ENCODE assay signal across 1 cellular context in the genomic region with DNA sequence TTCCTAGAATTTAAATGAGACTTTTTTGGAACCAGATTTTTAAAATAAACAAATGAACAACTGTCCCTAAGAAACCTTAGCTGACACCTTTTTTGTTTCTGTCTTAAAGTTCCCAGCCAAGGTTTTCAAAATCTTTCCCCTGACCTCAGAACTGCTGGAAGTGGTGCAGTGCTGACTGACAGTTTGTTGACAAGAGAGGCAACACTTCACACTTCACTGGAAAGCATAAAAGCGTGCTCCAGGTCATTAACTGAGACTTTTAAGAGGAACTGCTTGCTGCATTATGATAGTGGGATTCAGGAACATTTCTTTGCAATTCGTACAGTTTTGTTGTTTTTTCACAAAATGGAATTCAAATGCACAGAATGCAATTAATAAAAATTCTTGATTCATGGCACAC.
TF ChIP-seq lines count a peak whose summit lies in the region.

No MANE protein-coding gene starts in this region.

TF ChIP-seq in K562, 482 proteins besides CTCF, POLR2A, EP300 and RAD21 (continued from another document and continues in another):
- peak; percentile 63; the same call in 1 of the 2 replicates for TF ChIP-seq SPI1 (IDR thresholded peaks at IDR 0.05; ENCODE audit: borderline replicate concordance, low read depth, low read length)
- no peak for TF ChIP-seq MCM2 (IDR thresholded peaks at IDR 0.05; ENCODE audit: low read depth)
- no peak for TF ChIP-seq SNIP1 (IDR thresholded peaks at IDR 0.05; ENCODE audit: low read depth)
- TF ChIP-seq ZNF696 (CRISPR knock-in tag; conservative IDR thresholded peaks at IDR 0.05), result no peak
- no peak for TF ChIP-seq BRF1 (IDR thresholded peaks at IDR 0.05; ENCODE audit: borderline replicate concordance, extremely low read depth, insufficient read length)
- TF ChIP-seq TEAD4 (IDR thresholded peaks at IDR 0.05; ENCODE audit: low read length), result peak; percentile 12; the same call in 1 of the 2 replicates
- no peak for TF ChIP-seq TEAD4 (CRISPR knock-in tag; IDR thresholded peaks at IDR 0.05; ENCODE audit: borderline replicate concordance)
- no peak for TF ChIP-seq HDGF (IDR thresholded peaks at IDR 0.05)
- no peak for TF ChIP-seq ZNF717 (CRISPR knock-in tag; IDR thresholded peaks at IDR 0.05)
- no peak for TF ChIP-seq WHSC1 (IDR thresholded peaks at IDR 0.05; ENCODE audit: low read length)
- TF ChIP-seq ZNF174 (CRISPR knock-in tag; IDR thresholded peaks at IDR 0.05), result no peak
- TF ChIP-seq ARHGAP35 (IDR thresholded peaks at IDR 0.05; ENCODE audit: partially characterized antibody), result no peak
- TF ChIP-seq MAZ (CRISPR knock-in tag; conservative IDR thresholded peaks at IDR 0.05 in 1 of 2, IDR thresholded peaks at IDR 0.05 in 1 of 2), result 0 out of 4 replicates have a peak, but pooled peaks of 1 of the 2 experiments have one; percentile 29
- TF ChIP-seq TOE1 (IDR thresholded peaks at IDR 0.05; ENCODE audit: borderline replicate concordance), result no peak
- no peak for TF ChIP-seq TOE1 (CRISPR knock-in tag; IDR thresholded peaks at IDR 0.05; ENCODE audit: borderline replicate concordance, low read depth)
- no peak for TF ChIP-seq ID3 (CRISPR knock-in tag; IDR thresholded peaks at IDR 0.05)
- no peak for TF ChIP-seq ID3 (tag; IDR thresholded peaks at IDR 0.05)
- TF ChIP-seq, protein P1, sequence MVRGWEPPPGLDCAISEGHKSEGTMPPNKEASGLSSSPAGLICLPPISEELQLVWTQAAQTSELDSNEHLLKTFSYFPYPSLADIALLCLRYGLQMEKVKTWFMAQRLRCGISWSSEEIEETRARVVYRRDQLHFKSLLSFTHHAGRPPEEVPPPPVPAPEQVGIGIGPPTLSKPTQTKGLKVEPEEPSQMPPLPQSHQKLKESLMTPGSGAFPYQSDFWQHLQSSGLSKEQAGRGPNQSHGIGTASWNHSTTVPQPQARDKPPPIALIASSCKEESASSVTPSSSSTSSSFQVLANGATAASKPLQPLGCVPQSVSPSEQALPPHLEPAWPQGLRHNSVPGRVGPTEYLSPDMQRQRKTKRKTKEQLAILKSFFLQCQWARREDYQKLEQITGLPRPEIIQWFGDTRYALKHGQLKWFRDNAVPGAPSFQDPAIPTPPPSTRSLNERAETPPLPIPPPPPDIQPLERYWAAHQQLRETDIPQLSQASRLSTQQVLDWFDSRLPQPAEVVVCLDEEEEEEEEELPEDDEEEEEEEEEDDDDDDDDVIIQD (CRISPR knock-in tag; IDR thresholded peaks at IDR 0.05), result no peak
- TF ChIP-seq YBX1 (IDR thresholded peaks at IDR 0.05), result no peak
- no peak for TF ChIP-seq FOS (IDR thresholded peaks at IDR 0.05; ENCODE audit: extremely low read depth, insufficient read length)
- TF ChIP-seq ZBTB17 (CRISPR knock-in tag; IDR thresholded peaks at IDR 0.05), result no peak
- peak; percentile 87 for TF ChIP-seq PKNOX1 (IDR thresholded peaks at IDR 0.05)
- no peak for TF ChIP-seq DLX4 (CRISPR knock-in tag; IDR thresholded peaks at IDR 0.05)
- no peak for TF ChIP-seq SNRNP70 (optimal IDR thresholded peaks at IDR 0.05; ENCODE audit: low read depth, low read length)
- TF ChIP-seq TCF7 (IDR thresholded peaks at IDR 0.05; ENCODE audit: borderline replicate concordance), result no peak
- no peak for TF ChIP-seq HLTF (IDR thresholded peaks at IDR 0.05)
- TF ChIP-seq RNF2 (IDR thresholded peaks at IDR 0.05), result 0 out of 2 replicates have a peak, but pooled peaks have one; percentile 34
- TF ChIP-seq PBX2 (CRISPR knock-in tag; IDR thresholded peaks at IDR 0.05; ENCODE audit: low read depth), result no peak
- TF ChIP-seq PBX2 (tag; conservative IDR thresholded peaks at IDR 0.05; ENCODE audit: low read depth), result peak; percentile 81
- TF ChIP-seq MCM5 (IDR thresholded peaks at IDR 0.05; ENCODE audit: low read depth), result no peak
- no peak for TF ChIP-seq EZH2 (IDR thresholded peaks at IDR 0.05; ENCODE audit: borderline replicate concordance, low read depth, low read length)
- TF ChIP-seq, protein P2, sequence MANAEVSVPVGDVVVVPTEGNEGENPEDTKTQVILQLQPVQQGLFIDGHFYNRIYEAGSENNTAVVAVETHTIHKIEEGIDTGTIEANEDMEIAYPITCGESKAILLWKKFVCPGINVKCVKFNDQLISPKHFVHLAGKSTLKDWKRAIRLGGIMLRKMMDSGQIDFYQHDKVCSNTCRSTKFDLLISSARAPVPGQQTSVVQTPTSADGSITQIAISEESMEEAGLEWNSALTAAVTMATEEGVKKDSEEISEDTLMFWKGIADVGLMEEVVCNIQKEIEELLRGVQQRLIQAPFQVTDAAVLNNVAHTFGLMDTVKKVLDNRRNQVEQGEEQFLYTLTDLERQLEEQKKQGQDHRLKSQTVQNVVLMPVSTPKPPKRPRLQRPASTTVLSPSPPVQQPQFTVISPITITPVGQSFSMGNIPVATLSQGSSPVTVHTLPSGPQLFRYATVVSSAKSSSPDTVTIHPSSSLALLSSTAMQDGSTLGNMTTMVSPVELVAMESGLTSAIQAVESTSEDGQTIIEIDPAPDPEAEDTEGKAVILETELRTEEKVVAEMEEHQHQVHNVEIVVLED (CRISPR knock-in tag; IDR thresholded peaks at IDR 0.05), result no peak
- no peak for TF ChIP-seq RBM39 (optimal IDR thresholded peaks at IDR 0.05; ENCODE audit: low read depth, low read length)
- TF ChIP-seq SP2 (IDR thresholded peaks at IDR 0.05; ENCODE audit: extremely low read depth, low read depth, low read length, poor library complexity, severe bottlenecking), result no peak
- 0 out of 2 replicates have a peak, but pooled peaks have one; percentile 11 for TF ChIP-seq MGA (IDR thresholded peaks at IDR 0.05)
- no peak for TF ChIP-seq FOXK2 (conservative IDR thresholded peaks at IDR 0.05 in 1 of 2, IDR thresholded peaks at IDR 0.05 in 1 of 2; ENCODE audit: low read depth in 2 of 2)
- TF ChIP-seq NONO (IDR thresholded peaks at IDR 0.05; ENCODE audit: low read depth in 2 of 2, low read length in 1 of 2), result no peak
- no peak for TF ChIP-seq GATA2 (CRISPR knock-in tag; IDR thresholded peaks at IDR 0.05)
- no peak for TF ChIP-seq GABPB1 (CRISPR knock-in tag; IDR thresholded peaks at IDR 0.05)
- TF ChIP-seq BHLHE40 (IDR thresholded peaks at IDR 0.05; ENCODE audit: low read length), result peak; percentile 63; the same call in 1 of the 2 replicates
- TF ChIP-seq MEIS2 (IDR thresholded peaks at IDR 0.05; ENCODE audit: partially characterized antibody), result peak; percentile 91
